ENCODE assay signal across 14 cellular contexts in genomic region chr9:20872340-20872977, GRCh38.
DNase-seq lines count a peak whose midpoint lies in the region; ATAC-seq and TF ChIP-seq lines count a peak whose summit lies in the region.
"Had no signal": no experiment of that assay in that cellular context is flagged by ENCODE, and none has a peak within 500 bp of the region (broad histone marks: within the 10 kb centered on the region; RNA-seq: fewer than 3 reads in every experiment).

No MANE protein-coding gene starts in this region.

- TF ChIP-seq EP300 in suprapubic skin (IDR thresholded peaks at IDR 0.05) = no peak

- H3K4me1 Mint-ChIP-seq in T-cell = peaks cover 5 to 9% (median 5%) of the 10 kb centered on the region in 3 donors
- H3K4me1 Mint-ChIP-seq: nephron had no signal

- WGBS in thyroid gland, 2 donors = 20 to 28% methylated on average over 1 of the region's 1 CpG
- 77% methylated on average over 1 of the region's 1 CpG for WGBS in suprapubic skin

- peak overlapping the region; percentile 81 for H3K27ac ChIP-seq in cardiac muscle cell
- H3K27ac ChIP-seq in SK-N-MC = peak overlapping the region; percentile 55; the same call in 1 of the 2 replicates
- H3K27ac ChIP-seq in thyroid gland = peak overlapping the region in 2 of 3 donors; percentile 33 to 44
- no peak overlapping the region for H3K27ac ChIP-seq in suprapubic skin
- H3K27ac ChIP-seq: ascending aorta, heart right ventricle, uterus had no signal

- H3K4me3 Mint-ChIP-seq in T-cell = no peak overlapping the region
- H3K4me3 Mint-ChIP-seq: nephron had no signal

- POLR2A ChIA-PET in T-cell (lab: Charles Lee) = no interaction called here

- TF ChIP-seq POLR2A in thyroid gland (IDR thresholded peaks at IDR 0.05) (no peak), suprapubic skin (IDR thresholded peaks at IDR 0.05) (no peak)

- H3K27me3 ChIP-seq in cardiac muscle cell (no peaks in the 10 kb centered on the region), thyroid gland (no peaks in the 10 kb centered on the region), suprapubic skin (no peaks in the 10 kb centered on the region)
- H3K27me3 ChIP-seq: ascending aorta, heart right ventricle, uterus had no signal

- H3K9ac ChIP-seq in SK-N-MC (ENCODE audit: insufficient read length) = no peak overlapping the region

- H3K27me3 Mint-ChIP-seq in T-cell = no peaks in the 10 kb centered on the region

- CTCF ChIA-PET in T-cell (lab: Charles Lee) = interaction anchor here in 1 of 2 donors (0.6 kb wide), 1 partner anchor 45 kb away, joined by 5 read pairs; no protein-coding TSS in a partner anchor

- H3K36me3 ChIP-seq in cardiac muscle cell (no peaks in the 10 kb centered on the region), SK-N-MC (ENCODE audit: insufficient read depth, low read length) (peaks cover 8% of the 10 kb centered on the region; the same call in 1 of the 2 replicates), thyroid gland (no peaks in the 10 kb centered on the region), suprapubic skin (no peaks in the 10 kb centered on the region)
- H3K36me3 ChIP-seq: ascending aorta, uterus had no signal

- H3K4me1 ChIP-seq in cardiac muscle cell (ENCODE audit: low read depth) (peaks cover 36% of the 10 kb centered on the region), thyroid gland (peaks cover 16 to 18% of the 10 kb centered on the region in 2 donors), suprapubic skin (no peaks in the 10 kb centered on the region)
- H3K4me1 ChIP-seq: ascending aorta, uterus had no signal

- H3K9me3 Mint-ChIP-seq in T-cell = no peaks in the 10 kb centered on the region
- H3K9me3 Mint-ChIP-seq: nephron had no signal

- H3K4me3 ChIP-seq in cardiac muscle cell (no peak overlapping the region), SK-N-MC (no peak overlapping the region; the same call in 1 of the 2 replicates), thyroid gland (replicated peaks in 1 of 3) (no peak overlapping the region), suprapubic skin (no peak overlapping the region)
- H3K4me3 ChIP-seq: ascending aorta, heart right ventricle, uterus had no signal

- H3K27ac Mint-ChIP-seq in T-cell = no peak overlapping the region

- DNase-seq in cardiac muscle cell (ENCODE audit: low read depth in 1 of 2, low spot score in 1 of 2) (peak; percentile 28 to 87), left ventricle myocardium superior (no peak), SK-N-MC (ENCODE audit: low read depth, low spot score) (peak; percentile 26), fibroblast of the conjunctiva (ENCODE audit: low read depth) (peak; percentile 32), thyroid gland (no peak), suprapubic skin (ENCODE audit: low spot score in 2 of 2) (no peak), NCI-H2196 (lab: John Stamatoyannopoulos, UW; ENCODE audit: unreplicated experiment) (no peak), T-cell (no peak)
- DNase-seq: activated CD8-positive, alpha-beta memory T cell treated with anti-CD3 and anti-CD28 coated beads for 24 hours; heart right ventricle; NCI-H1694; uterus had no signal

- ATAC-seq in left ventricle myocardium superior = no peak
- ATAC-seq in T-cell (replicated peaks in 1 of 4) = no peak
- ATAC-seq: heart right ventricle had no signal

- intact Hi-C loops in left ventricle myocardium superior (cut with micrococcal nuclease) (no loop called here), thyroid gland (cut with DNase I) (no loop called here)

- no peak for TF ChIP-seq CTCF in cardiac muscle cell (IDR thresholded peaks at IDR 0.05; ENCODE audit: low read depth, low read length)
- no peak for TF ChIP-seq CTCF in thyroid gland (IDR thresholded peaks at IDR 0.05)
- no peak for TF ChIP-seq CTCF in suprapubic skin (IDR thresholded peaks at IDR 0.05)

- H3K36me3 Mint-ChIP-seq in T-cell = peaks cover 31% of the 10 kb centered on the region

- H3K9me3 ChIP-seq in cardiac muscle cell (ENCODE audit: low read depth) = no peaks in the 10 kb centered on the region
- H3K9me3 ChIP-seq in SK-N-MC (ENCODE audit: low read depth, low read length) = no peaks in the 10 kb centered on the region
- no peaks in the 10 kb centered on the region for H3K9me3 ChIP-seq in thyroid gland
- H3K9me3 ChIP-seq in suprapubic skin = no peaks in the 10 kb centered on the region
- H3K9me3 ChIP-seq: ascending aorta, heart right ventricle, uterus had no signal

Comparison
In these comparisons a context has a peak if more than half of its experiments do, and no peak if none do; other contexts are left out.
1. DNase-seq: peak in cardiac muscle cell (2 of 2), SK-N-MC (single experiment) and fibroblast of the conjunctiva (single experiment); none in left ventricle myocardium superior (single experiment), thyroid gland (0 of 2), suprapubic skin (0 of 2), NCI-H2196 (single experiment) and T-cell (0 of 34).